ENCODE assay signal across 15 cellular contexts in the genomic region with DNA sequence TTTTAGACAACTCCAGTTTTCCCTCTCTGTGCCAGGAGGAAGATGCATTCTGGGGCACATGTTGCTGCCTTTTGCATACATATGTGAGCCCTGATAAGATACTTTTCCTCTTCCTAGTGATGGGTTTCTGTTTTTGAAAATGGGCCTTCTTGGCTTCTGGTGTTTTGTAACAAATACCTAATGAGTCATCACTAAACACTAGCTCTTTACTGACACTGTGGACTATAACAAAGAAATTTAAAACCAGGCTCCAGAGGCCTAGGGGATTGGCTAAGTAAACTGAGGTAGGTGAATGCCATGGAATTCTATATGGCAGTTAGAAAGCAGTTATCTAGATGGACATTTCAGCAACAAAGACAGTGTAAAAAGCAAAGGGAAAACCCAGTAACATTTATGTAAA.
A peak's percentile ranks its signal among the peaks of the same experiment; 100 is the strongest.
DNase-seq lines count a peak whose midpoint lies in the region; TF ChIP-seq lines count a peak whose summit lies in the region.
"Had no signal": no experiment of that assay in that cellular context is flagged by ENCODE, and none has a peak within 500 bp of the region (broad histone marks: within the 10 kb centered on the region; RNA-seq: fewer than 3 reads in every experiment).

No MANE protein-coding gene starts in this region.

- peak overlapping the region; percentile 29 for H3K9ac ChIP-seq in adipocyte (ENCODE audit: low read length)

- no peak for TF ChIP-seq EP300 in suprapubic skin (IDR thresholded peaks at IDR 0.05)

- no peak overlapping the region for H3K4me3 ChIP-seq in adipocyte (ENCODE audit: low read length)
- H3K4me3 ChIP-seq in suprapubic skin, result no peak overlapping the region
- H3K4me3 ChIP-seq: mucosa of descending colon, psoas muscle had no signal

- no peaks in the 10 kb centered on the region for H3K9me3 Mint-ChIP-seq in progenitor cell of endocrine pancreas (ENCODE audit: low read depth)
- H3K9me3 Mint-ChIP-seq: T-helper 1 cell treated with Interleukin-12 subunit alpha and Interleukin-12 subunit beta and Interleukin-4 antibody, amounts not matched to agents 30 μg/mL and 1 μg/mL, for 36 hours had no signal

- no peaks in the 10 kb centered on the region for H3K9me3 ChIP-seq in adipocyte (ENCODE audit: control insufficient read depth, low read length)
- H3K9me3 ChIP-seq in suprapubic skin, result no peaks in the 10 kb centered on the region
- H3K9me3 ChIP-seq: mucosa of descending colon, psoas muscle had no signal

- H3K36me3 ChIP-seq in adipocyte (ENCODE audit: control insufficient read depth, insufficient read depth, low read length, severe bottlenecking) (no peaks in the 10 kb centered on the region), suprapubic skin (no peaks in the 10 kb centered on the region)

- H3K27ac ChIP-seq in suprapubic skin, result peak overlapping the region; percentile 39
- H3K27ac ChIP-seq: psoas muscle had no signal

- no peak overlapping the region for H3K27ac Mint-ChIP-seq in progenitor cell of endocrine pancreas
- H3K27ac Mint-ChIP-seq: T-helper 1 cell treated with Interleukin-12 subunit alpha and Interleukin-12 subunit beta and Interleukin-4 antibody, amounts not matched to agents 30 μg/mL and 1 μg/mL, for 36 hours had no signal

- no peak for TF ChIP-seq POLR2A in suprapubic skin (IDR thresholded peaks at IDR 0.05)

- no peaks in the 10 kb centered on the region for H3K4me1 Mint-ChIP-seq in progenitor cell of endocrine pancreas (ENCODE audit: low read depth)

- no peaks in the 10 kb centered on the region for H3K27me3 ChIP-seq in adipocyte (replicated peaks; ENCODE audit: control insufficient read depth, insufficient read depth, low read length)
- no peaks in the 10 kb centered on the region for H3K27me3 ChIP-seq in suprapubic skin

- peaks cover 3% of the 10 kb centered on the region for H3K27me3 Mint-ChIP-seq in progenitor cell of endocrine pancreas

- no peak for TF ChIP-seq CTCF in suprapubic skin (IDR thresholded peaks at IDR 0.05)
- no peak for TF ChIP-seq CTCF in progenitor cell of endocrine pancreas (IDR thresholded peaks at IDR 0.05; ENCODE audit: unreplicated experiment)

- DNase-seq in HCEC 1CT (peak; percentile 59), adipocyte (ENCODE audit: low read depth) (peak; percentile 60), fibroblast of peridontal ligament (ENCODE audit: extremely low read depth) (peak; percentile 61), suprapubic skin (ENCODE audit: low spot score in 2 of 2) (no peak), progenitor cell of endocrine pancreas (ENCODE audit: low spot score, unreplicated experiment) (no peak), pons (ENCODE audit: low spot score) (no peak)
- DNase-seq in stimulated activated CD4-positive, alpha-beta T cell treated with anti-CD3 and anti-CD28 coated beads, Interleukin-1b, Interleukin-23, amount 100 ng/mL, for 48 hours, result no peak
- DNase-seq: activated CD4-positive, alpha-beta T cell treated with anti-CD3 and anti-CD28 coated beads for 1 hour; activated naive CD4-positive, alpha-beta T cell treated with anti-CD3 and anti-CD28 coated beads, Interleukin-2, amount 50 U/mL, for 16 hours; mucosa of descending colon; NCI-H1436 treated with DMSO at 0.1 percent for 48 hours; NCI-H510A treated with DMSO at 0.1 percent for 48 hours; psoas muscle; stimulated activated CD8-positive, alpha-beta memory T cell treated with anti-CD3 and anti-CD28 coated beads, Interleukin-4, amount 100 ng/mL, for 48 hours had no signal

- no peaks in the 10 kb centered on the region for H3K36me3 Mint-ChIP-seq in progenitor cell of endocrine pancreas (ENCODE audit: insufficient read depth)

- H3K4me1 ChIP-seq in adipocyte (ENCODE audit: control insufficient read depth, insufficient read depth, low read length), result peaks cover 10% of the 10 kb centered on the region
- H3K4me1 ChIP-seq in suprapubic skin, result peaks cover 10% of the 10 kb centered on the region
- H3K4me1 ChIP-seq: psoas muscle had no signal

- H3K4me3 Mint-ChIP-seq in progenitor cell of endocrine pancreas (ENCODE audit: low read depth), result no peak overlapping the region
- H3K4me3 Mint-ChIP-seq: T-helper 1 cell treated with Interleukin-12 subunit alpha and Interleukin-12 subunit beta and Interleukin-4 antibody, amounts not matched to agents 30 μg/mL and 1 μg/mL, for 36 hours had no signal

Comparison
In these comparisons a context has a peak if more than half of its experiments do, and no peak if none do; other contexts are left out.
1. DNase-seq: peak in HCEC 1CT (single experiment), adipocyte (single experiment) and fibroblast of peridontal ligament (single experiment); none in suprapubic skin (0 of 2), progenitor cell of endocrine pancreas (single experiment), pons (single experiment) and stimulated activated CD4-positive, alpha-beta T cell treated with anti-CD3 and anti-CD28 coated beads, Interleukin-1b, Interleukin-23, amount 100 ng/mL, for 48 hours (single experiment).